Comparison of ENCODE assay signal across 8 cellular contexts in the genomic region with DNA sequence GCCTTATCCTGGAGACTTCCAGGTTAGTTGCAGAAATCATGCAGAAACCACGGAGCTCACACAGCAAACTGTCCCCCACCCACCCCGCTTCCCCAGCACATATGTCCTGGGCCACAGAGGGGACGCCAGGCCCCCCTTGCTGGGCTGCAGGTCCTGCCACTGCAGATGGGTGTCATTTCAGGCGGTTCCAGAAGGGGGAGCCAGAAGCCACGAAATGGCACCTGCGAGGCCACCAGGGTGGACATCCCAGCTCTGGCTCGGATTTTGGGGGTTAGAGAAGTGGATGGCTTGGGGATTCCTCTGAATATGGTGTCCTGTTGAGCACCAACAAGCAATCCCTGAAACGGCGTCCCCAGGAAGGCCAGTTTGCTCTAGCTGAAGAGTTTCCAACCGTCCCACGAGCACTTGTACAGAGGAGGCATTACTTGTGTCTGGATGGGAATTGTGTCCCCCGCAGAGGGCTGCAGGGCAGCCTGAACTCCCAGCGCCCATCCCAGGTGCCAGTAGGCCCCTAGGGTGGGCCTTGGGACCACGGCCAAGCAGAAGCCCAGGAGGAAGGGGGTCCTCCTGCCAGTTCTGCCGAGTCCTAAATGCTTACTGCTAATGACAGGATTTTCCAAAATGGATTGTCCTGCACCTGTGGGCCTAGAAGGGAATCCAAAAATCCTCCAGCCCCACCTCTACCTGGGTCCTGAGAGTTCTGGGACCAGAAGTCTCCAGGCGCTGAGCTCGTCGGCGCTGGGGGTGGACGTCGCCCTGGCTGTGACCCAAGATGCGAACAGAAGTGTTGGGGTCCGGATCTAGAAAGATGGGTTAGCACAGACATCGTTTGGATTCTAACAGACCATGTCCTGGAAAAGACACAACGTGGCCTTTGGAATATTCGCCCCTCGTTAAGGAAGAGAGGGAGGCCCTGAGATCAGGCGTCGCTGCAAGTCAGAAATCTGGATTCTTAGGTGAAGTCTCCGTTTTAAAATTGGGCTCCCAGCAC. TPM values are rescaled to one million over a fixed set of nuclear protein-coding genes. Genes with fewer than 3 reads are reported as not detected.
DNase-seq lines count a peak whose midpoint lies in the region; ATAC-seq and TF ChIP-seq lines count a peak whose summit lies in the region.

No MANE protein-coding gene starts in this region.

- peaks cover 11% of the 10 kb centered on the region for H3K4me1 Mint-ChIP-seq in WTC11
- H3K4me1 Mint-ChIP-seq in stimulated activated memory B cell treated with anti-CD40 and anti-IgM and Interleukin-4, amounts not matched to agents 10 μg/mL and 1 μg/mL and 100 μg/mL, for 72 hours, result peaks cover 24% of the 10 kb centered on the region

- no peak overlapping the region for H2BK120ac ChIP-seq in IMR-90 (ENCODE audit: low read depth, low read length)

- H3K56ac ChIP-seq in IMR-90 (ENCODE audit: extremely low read depth, insufficient read depth, low read length), result no peak overlapping the region

- H3K36me3 ChIP-seq in IMR-90 (ENCODE audit: control insufficient read depth, insufficient read depth, low read length) (peaks cover 6% of the 10 kb centered on the region), liver (ENCODE audit: control insufficient read depth in 4 of 4, insufficient read depth in 3 of 4, low read depth in 1 of 4, low read length in 3 of 4) (peaks cover 0 to 10% (median 5%) of the 10 kb centered on the region in 4 donors)

- peak; percentile 79 for ATAC-seq in IMR-90 (ENCODE audit: low read depth)
- peak; percentile 65 for ATAC-seq in WTC11
- ATAC-seq in stimulated activated memory B cell treated with anti-CD40 and anti-IgM and Interleukin-4, amounts not matched to agents 10 μg/mL and 1 μg/mL and 100 μg/mL, for 72 hours, result peak; percentile 56

- peaks cover 5% of the 10 kb centered on the region; the same call in 1 of the 2 replicates for H4K20me1 ChIP-seq in IMR-90 (ENCODE audit: insufficient read depth, low read length)

- no peak overlapping the region for H3K4me3 Mint-ChIP-seq in WTC11
- no peak overlapping the region for H3K4me3 Mint-ChIP-seq in stimulated activated memory B cell treated with anti-CD40 and anti-IgM and Interleukin-4, amounts not matched to agents 10 μg/mL and 1 μg/mL and 100 μg/mL, for 72 hours

- peak; percentile 27 for DNase-seq in SIG-M5 treated with dmso at 0.1 percent for 504 hours (lab: John Stamatoyannopoulos, UW; ENCODE audit: unreplicated experiment)
- no peak for DNase-seq in SIG-M5 (lab: John Stamatoyannopoulos, UW)
- peak; percentile 29 for DNase-seq in IMR-90
- peak; percentile 91 for DNase-seq in WTC11 (ENCODE audit: low spot score)
- DNase-seq in central memory CD4-positive, alpha-beta T cell, result peak; percentile 49
- no peak for DNase-seq in NCI-H524 treated with DMSO at 0.1 percent for 48 hours (lab: John Stamatoyannopoulos, UW)

- TF ChIP-seq CTCF in IMR-90 (conservative IDR thresholded peaks at IDR 0.05; ENCODE audit: low read depth, low read length) (peak; percentile 81), WTC11 (IDR thresholded peaks at IDR 0.05) (peak; percentile 88), liver (IDR thresholded peaks at IDR 0.05; ENCODE audit: low read depth, low read length, missing input control) (peak; percentile 83)

- H3K36me3 Mint-ChIP-seq in WTC11, result peaks cover 4% of the 10 kb centered on the region; the same call in 1 of the 2 replicates
- peaks cover 23% of the 10 kb centered on the region for H3K36me3 Mint-ChIP-seq in stimulated activated memory B cell treated with anti-CD40 and anti-IgM and Interleukin-4, amounts not matched to agents 10 μg/mL and 1 μg/mL and 100 μg/mL, for 72 hours

- in situ Hi-C loops in IMR-90 (cut with MboI; ENCODE audit: low sequenced_read_pairs), result no loop called here

- H4K5ac ChIP-seq in IMR-90 (ENCODE audit: low read depth, low read length), result no peak overlapping the region

- no peak overlapping the region for H4K91ac ChIP-seq in IMR-90 (ENCODE audit: insufficient read depth, low read depth, low read length)

- intact Hi-C loops in IMR-90 (cut with micrococcal nuclease), result loop anchor here (1.0 kb wide), 2 partner anchors 147 to 263 kb away; no protein-coding TSS in a partner anchor

- H2AK9ac ChIP-seq in IMR-90 (replicated peaks; ENCODE audit: low read depth, low read length, poor library complexity), result no peak overlapping the region

- H4K8ac ChIP-seq in IMR-90 (ENCODE audit: low read depth in 2 of 2, low read length in 2 of 2), result no peak overlapping the region

- no peak overlapping the region for H2AK5ac ChIP-seq in IMR-90 (ENCODE audit: low read depth, low read length)

- POLR2A ChIA-PET in IMR-90 (lab: Charles Lee; ENCODE audit: unreplicated experiment), result no interaction called here
- POLR2A ChIA-PET in WTC11 (lab: Charles Lee), result no interaction called here

- no peak overlapping the region for H3K4ac ChIP-seq in IMR-90 (ENCODE audit: low read depth, low read length)

- peak; percentile 45; the same call in 1 of the 2 replicates for TF ChIP-seq POLR2A in IMR-90 (IDR thresholded peaks at IDR 0.05; ENCODE audit: low read depth, low read length)

- H2AFZ ChIP-seq in IMR-90 (replicated peaks; ENCODE audit: low read length, poor library complexity), result peak overlapping the region; percentile 27

- no peak overlapping the region for H3K27ac Mint-ChIP-seq in WTC11
- H3K27ac Mint-ChIP-seq in stimulated activated memory B cell treated with anti-CD40 and anti-IgM and Interleukin-4, amounts not matched to agents 10 μg/mL and 1 μg/mL and 100 μg/mL, for 72 hours, result no peak overlapping the region

- H3K27ac ChIP-seq in IMR-90 (ENCODE audit: insufficient read depth, low read length) (no peak overlapping the region), liver (ENCODE audit: low read depth in 1 of 2, low read length in 2 of 2) (no peak overlapping the region)

- CTCF ChIA-PET in IMR-90 (lab: Yijun Ruan, JAX), result interaction anchor here (0.6 to 3.1 kb wide), 3 partner anchors 142 to 263 kb away, joined by 3 to 10 read pairs (median 3); no protein-coding TSS in a partner anchor
- CTCF ChIA-PET in WTC11 (lab: Charles Lee), result interaction anchor here (0.5 to 2.3 kb wide), 18 partner anchors 10 to 417 kb away, joined by 3 to 13 read pairs (median 4); a partner anchor contains a TSS

- H3K18ac ChIP-seq in IMR-90 (ENCODE audit: low read depth, low read length), result no peak overlapping the region

- H2BK5ac ChIP-seq in IMR-90 (ENCODE audit: low read depth, low read length, poor library complexity, severe bottlenecking), result no peak overlapping the region

- H3K23ac ChIP-seq in IMR-90 (ENCODE audit: low read depth, low read length), result no peak overlapping the region

- H2BK15ac ChIP-seq in IMR-90 (ENCODE audit: low read depth, low read length), result no peak overlapping the region

- H3K9me3 Mint-ChIP-seq in WTC11, result no peaks in the 10 kb centered on the region
- H3K9me3 Mint-ChIP-seq in stimulated activated memory B cell treated with anti-CD40 and anti-IgM and Interleukin-4, amounts not matched to agents 10 μg/mL and 1 μg/mL and 100 μg/mL, for 72 hours, result no peaks in the 10 kb centered on the region

- 69% methylated on average over 13 of the region's 30 CpGs; no CpG with 5 or more reads in 1 of the 2 experiments for WGBS in IMR-90 (ENCODE audit: extremely low coverage in 2 of 2, insufficient read length in 1 of 2), 2 experiments
- WGBS in liver, result 55% methylated on average over 30 of the region's 30 CpGs

- H3K9me3 ChIP-seq in IMR-90 (ENCODE audit: control insufficient read depth, insufficient read depth, low read length) (no peaks in the 10 kb centered on the region), liver (ENCODE audit: control insufficient read depth in 4 of 4, low read length in 3 of 4) (no peaks in the 10 kb centered on the region)

- H3K27me3 Mint-ChIP-seq in WTC11 (ENCODE audit: low read depth), result 0 out of 2 replicates have a peak, but pooled peaks cover 4% of the 10 kb centered on the region
- H3K27me3 Mint-ChIP-seq in stimulated activated memory B cell treated with anti-CD40 and anti-IgM and Interleukin-4, amounts not matched to agents 10 μg/mL and 1 μg/mL and 100 μg/mL, for 72 hours, result no peaks in the 10 kb centered on the region

- peak; percentile 94 for TF ChIP-seq RAD21 in IMR-90 (IDR thresholded peaks at IDR 0.05; ENCODE audit: low read length)
- peak; percentile 83 to 88 for TF ChIP-seq RAD21 in liver (IDR thresholded peaks at IDR 0.05)

- no peaks in the 10 kb centered on the region for H3K9me1 ChIP-seq in IMR-90 (ENCODE audit: insufficient read depth, low read length)

- H3K4me3 ChIP-seq in IMR-90 (ENCODE audit: insufficient read depth, low read depth, low read length) (no peak overlapping the region), liver (ENCODE audit: low read depth in 1 of 3, low read length in 3 of 3) (no peak overlapping the region)

- H3K79me1 ChIP-seq in IMR-90 (ENCODE audit: low read depth in 1 of 2, low read length in 2 of 2), result no peaks in the 10 kb centered on the region

- no TSS peak for BruUV-seq in IMR-90 (replicated peaks; lab: Mats Ljungman, UMichigan)

- H3K4me1 ChIP-seq in IMR-90 (ENCODE audit: control insufficient read depth, insufficient read depth, low read length) (peaks cover 3% of the 10 kb centered on the region; the same call in 1 of the 2 replicates), liver (ENCODE audit: control insufficient read depth in 4 of 4, insufficient read depth in 4 of 4, low read length in 3 of 4) (no peaks in the 10 kb centered on the region)

- H3K4me2 ChIP-seq in IMR-90 (ENCODE audit: low read depth, low read length), result no peak overlapping the region

- dilution Hi-C loops in IMR-90 (cut with HindIII; ENCODE audit: low sequenced_read_pairs, unreplicated experiment), result no loop called here

- H2BK20ac ChIP-seq in IMR-90 (ENCODE audit: low read depth, low read length), result no peak overlapping the region

- H3K9ac ChIP-seq in IMR-90 (ENCODE audit: low read depth, low read length) (no peak overlapping the region), liver (ENCODE audit: low read depth in 1 of 2, low read length in 2 of 2) (no peak overlapping the region)

- H3K27me3 ChIP-seq in IMR-90 (ENCODE audit: control insufficient read depth, insufficient read depth, low read length) (no peaks in the 10 kb centered on the region; the same call in 1 of the 2 replicates), liver (ENCODE audit: control insufficient read depth in 4 of 4, insufficient read depth in 4 of 4, low read length in 3 of 4) (no peaks in the 10 kb centered on the region)

- no peak overlapping the region for H3K14ac ChIP-seq in IMR-90 (replicated peaks; ENCODE audit: low read depth, low read length)

TF ChIP-seq in IMR-90, 13 proteins besides CTCF, POLR2A, EP300 and RAD21 (continues in another document):
- no peak for TF ChIP-seq MXI1 (IDR thresholded peaks at IDR 0.05; ENCODE audit: borderline replicate concordance, low read depth, low read length)

TF ChIP-seq in WTC11, 78 proteins besides CTCF, POLR2A, EP300 and RAD21 (continues in another document):
- TF ChIP-seq ZBTB21 (CRISPR knock-in tag; IDR thresholded peaks at IDR 0.05; ENCODE audit: borderline replicate concordance), result 0 out of 2 replicates have a peak, but pooled peaks have one; percentile 20

TF ChIP-seq in liver, 16 proteins besides CTCF, POLR2A, EP300 and RAD21 (continues in another document):
- no peak for TF ChIP-seq SP1 (IDR thresholded peaks at IDR 0.05)

RNA-seq across cellular contexts. Expression of a gene that starts 14.6 kb away (rescaled TPM):
- 0.28 and 0.36 TPM in 2 replicates for total RNA-seq in IMR-90 (2012; rRNA removed)
- polyA plus RNA-seq in IMR-90 (2012; rRNA removed), result 1.8 TPM in 2 replicates
- 0.86 and 2.1 TPM in 2 replicates for polyA plus RNA-seq in IMR-90 (2012; cell fraction: cytosol; rRNA removed)
- polyA plus RNA-seq in IMR-90 (2012; cell fraction: nucleus; rRNA removed; ENCODE audit: low replicate concordance), result 2.4 and 4.0 TPM in 2 replicates
- 17.6 to 20.2 TPM (median 17.6 TPM) in 3 replicates for total RNA-seq in WTC11 (2021)
- 1 to 10 TPM; 1.6 to 2.2 TPM for total RNA-seq in liver
- polyA plus RNA-seq in liver, result 1 to 10 TPM in 1 of 2 donors, under 1 TPM in 1; 0.57 to 1.1 TPM

Comparison
In these comparisons a context has a peak if more than half of its experiments do, and no peak if none do; other contexts are left out.
1. DNase-seq: peak in SIG-M5 treated with dmso at 0.1 percent for 504 hours (single experiment), IMR-90 (single experiment), WTC11 (single experiment) and central memory CD4-positive, alpha-beta T cell (single experiment); none in SIG-M5 (single experiment) and NCI-H524 treated with DMSO at 0.1 percent for 48 hours (single experiment).
2. Peak in every context shown above with its lines, with median percentiles within 50 percentile points of each other: ATAC-seq and CTCF ChIP-seq.